In the genomic region with DNA sequence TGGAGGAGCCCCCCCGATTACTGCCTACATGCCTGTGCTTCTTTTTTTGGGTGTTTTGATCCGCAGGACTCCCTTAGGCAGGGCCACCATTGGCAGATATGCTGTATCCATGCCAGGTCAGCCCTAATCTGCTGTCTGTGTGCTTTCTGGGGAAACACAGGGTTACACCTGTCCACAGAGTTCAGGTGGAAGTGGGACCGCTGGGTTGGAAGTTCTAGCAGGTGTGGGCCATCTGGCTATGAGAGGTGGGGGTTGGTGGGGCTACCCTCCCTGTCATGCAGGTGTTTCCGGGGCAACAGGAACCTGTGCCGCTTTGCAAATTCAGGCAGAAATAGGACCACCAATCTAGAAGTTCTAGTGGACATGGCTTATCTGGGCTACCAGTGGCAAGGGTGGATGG, we compare ENCODE assay signal across 33 cellular contexts. TPM values are rescaled to one million over a fixed set of nuclear protein-coding genes. Genes with fewer than 3 reads are reported as not detected.
"Had no signal": no experiment of that assay in that cellular context is flagged by ENCODE, and none has a peak within 500 bp of the region (broad histone marks: within the 10 kb centered on the region; RNA-seq: fewer than 3 reads in every experiment).

No MANE protein-coding gene starts in this region.

- H3K4me1 ChIP-seq: ascending aorta had no signal

- H3K27me3 ChIP-seq: ascending aorta, cardiac muscle cell had no signal

- H3K36me3 ChIP-seq: ascending aorta, cardiac muscle cell, WERI-Rb-1 had no signal

- ATAC-seq: activated CD4-positive, CD25-positive, alpha-beta regulatory T cell treated with anti-CD3 and anti-CD28 coated beads, Interleukin-2, amount 50 U/mL, for 24 hours; T-helper 17 cell had no signal

- H3K27ac ChIP-seq: ascending aorta, cardiac muscle cell, WERI-Rb-1 had no signal

- H3K4me3 ChIP-seq: ascending aorta, cardiac muscle cell had no signal

- DNase-seq: activated CD4-positive, alpha-beta memory T cell treated with anti-CD3 and anti-CD28 coated beads, Interleukin-2, amount 10 ng/mL, durations not matched to agents 7 days and 5 days; activated CD4-positive, alpha-beta T cell treated with anti-CD3 and anti-CD28 coated beads for 1 hour; activated CD4-positive, alpha-beta T cell treated with anti-CD3 and anti-CD28 coated beads for 36 hours; activated CD4-positive, alpha-beta T cell treated with anti-CD3 and anti-CD28 coated beads for 48 hours; activated CD4-positive, alpha-beta T cell treated with anti-CD3 and anti-CD28 coated beads, Interleukin-2, amount 50 U/mL, for 48 hours; activated CD4-positive, CD25-positive, alpha-beta regulatory T cell; activated CD8-positive, alpha-beta memory T cell treated with anti-CD3 and anti-CD28 coated beads for 24 hours; activated CD8-positive, alpha-beta memory T cell treated with anti-CD3 and anti-CD28 coated beads, Interleukin-2, amount 10 ng/mL, durations not matched to agents 7 days and 5 days; activated CD8-positive, alpha-beta memory T cell treated with anti-CD3 and anti-CD28 coated beads, Interleukin-2, amount 50 U/mL, for 48 hours; activated effector memory CD4-positive, alpha-beta T cell treated with Interleukin-2 at 50 U/mL for 16 hours; activated gamma-delta T cell; activated naive CD4-positive, alpha-beta T cell treated with anti-CD3 and anti-CD28 coated beads, Interleukin-2, amount 10 ng/mL, durations not matched to agents 7 days and 5 days; activated naive CD4-positive, alpha-beta T cell treated with Interleukin-2 at 50 U/mL for 16 hours; activated naive CD8-positive, alpha-beta T cell treated with anti-CD3 and anti-CD28 coated beads, Interleukin-2, amount 10 ng/mL, durations not matched to agents 7 days and 5 days; activated naive CD8-positive, alpha-beta T cell treated with anti-CD3 and anti-CD28 coated beads, Interleukin-2, amount 50 U/mL, for 24 hours; activated T-cell treated with anti-CD3 and anti-CD28 coated beads, Interleukin-2, amount 50 U/mL, for 48 hours; caudate nucleus; cerebellar nuclear complex; T-helper 17 cell; T1000; WERI-Rb-1 had no signal

RNA-seq across cellular contexts. Expression of gene IFNE, which starts 17.0 kb away (rescaled TPM):
- total RNA-seq: activated CD4-positive, alpha-beta memory T cell treated with anti-CD3 and anti-CD28 coated beads, Interleukin-2, amount 10 ng/mL, durations not matched to agents 7 days and 5 days; activated CD4-positive, alpha-beta T cell treated with anti-CD3 and anti-CD28 coated beads for 36 hours; activated CD4-positive, alpha-beta T cell treated with anti-CD3 and anti-CD28 coated beads, Interleukin-2, amount 10 ng/mL, durations not matched to agents 7 days and 5 days; activated CD8-positive, alpha-beta memory T cell treated with anti-CD3 and anti-CD28 coated beads, Interleukin-2, amount 10 ng/mL, durations not matched to agents 7 days and 5 days; activated CD8-positive, alpha-beta T cell treated with anti-CD3 and anti-CD28 coated beads, Interleukin-2, amount 10 ng/mL, durations not matched to agents 7 days and 5 days; activated T-helper 2 cell treated with anti-CD3 and anti-CD28 coated beads, Interferon-gamma antibody, Interleukin-2, Interleukin-4, amounts not matched to agents 10 μg/mL and 5 μg/mL and 100 μg/mL, durations not matched to agents 14 hours and 24 hours and 36 hours; ascending aorta; cardiac muscle cell; chondrocyte; T-helper 1 cell treated with Interleukin-12 subunit alpha and Interleukin-12 subunit beta and Interleukin-4 antibody, amounts not matched to agents 30 ng/mL and 1 ng/mL, for 36 hours; T-helper 17 cell; T-helper 2 cell treated with Interferon-gamma antibody and Interleukin-4, amounts not matched to agents 100 ng/mL and 5 ng/mL, for 36 hours had no signal
- polyA plus RNA-seq: adipose tissue, cardiac muscle cell had no signal

RNA-seq across cellular contexts. Expression of gene IFNA1, which starts 24.9 kb away (rescaled TPM):
- total RNA-seq: activated CD4-positive, alpha-beta memory T cell treated with anti-CD3 and anti-CD28 coated beads, Interleukin-2, amount 10 ng/mL, durations not matched to agents 7 days and 5 days; activated CD4-positive, alpha-beta T cell treated with anti-CD3 and anti-CD28 coated beads for 36 hours; activated CD4-positive, alpha-beta T cell treated with anti-CD3 and anti-CD28 coated beads, Interleukin-2, amount 10 ng/mL, durations not matched to agents 7 days and 5 days; activated CD8-positive, alpha-beta memory T cell treated with anti-CD3 and anti-CD28 coated beads, Interleukin-2, amount 10 ng/mL, durations not matched to agents 7 days and 5 days; activated CD8-positive, alpha-beta T cell treated with anti-CD3 and anti-CD28 coated beads, Interleukin-2, amount 10 ng/mL, durations not matched to agents 7 days and 5 days; activated naive CD8-positive, alpha-beta T cell treated with anti-CD3 and anti-CD28 coated beads, Interleukin-2, amount 10 ng/mL, durations not matched to agents 7 days and 5 days; activated T-helper 2 cell treated with anti-CD3 and anti-CD28 coated beads, Interferon-gamma antibody, Interleukin-2, Interleukin-4, amounts not matched to agents 10 μg/mL and 5 μg/mL and 100 μg/mL, durations not matched to agents 14 hours and 24 hours and 36 hours; ascending aorta; bronchial epithelial cell; cardiac muscle cell; chondrocyte; T-helper 1 cell treated with Interleukin-12 subunit alpha and Interleukin-12 subunit beta and Interleukin-4 antibody, amounts not matched to agents 30 ng/mL and 1 ng/mL, for 36 hours; T-helper 17 cell; T-helper 2 cell treated with Interferon-gamma antibody and Interleukin-4, amounts not matched to agents 100 ng/mL and 5 ng/mL, for 36 hours; WTC11 had no signal
- polyA plus RNA-seq: adipose tissue, cardiac muscle cell had no signal

RNA-seq across cellular contexts. Expression of gene IFNA8, which starts 56.2 kb away (rescaled TPM):
- total RNA-seq: activated CD4-positive, alpha-beta memory T cell treated with anti-CD3 and anti-CD28 coated beads, Interleukin-2, amount 10 ng/mL, durations not matched to agents 7 days and 5 days; activated CD4-positive, alpha-beta T cell treated with anti-CD3 and anti-CD28 coated beads for 36 hours; activated CD4-positive, alpha-beta T cell treated with anti-CD3 and anti-CD28 coated beads, Interleukin-2, amount 10 ng/mL, durations not matched to agents 7 days and 5 days; activated CD8-positive, alpha-beta memory T cell treated with anti-CD3 and anti-CD28 coated beads, Interleukin-2, amount 10 ng/mL, durations not matched to agents 7 days and 5 days; activated CD8-positive, alpha-beta T cell treated with anti-CD3 and anti-CD28 coated beads, Interleukin-2, amount 10 ng/mL, durations not matched to agents 7 days and 5 days; activated naive CD8-positive, alpha-beta T cell treated with anti-CD3 and anti-CD28 coated beads, Interleukin-2, amount 10 ng/mL, durations not matched to agents 7 days and 5 days; activated T-helper 2 cell treated with anti-CD3 and anti-CD28 coated beads, Interferon-gamma antibody, Interleukin-2, Interleukin-4, amounts not matched to agents 10 μg/mL and 5 μg/mL and 100 μg/mL, durations not matched to agents 14 hours and 24 hours and 36 hours; ascending aorta; bronchial epithelial cell; cardiac muscle cell; chondrocyte; T-helper 1 cell treated with Interleukin-12 subunit alpha and Interleukin-12 subunit beta and Interleukin-4 antibody, amounts not matched to agents 30 ng/mL and 1 ng/mL, for 36 hours; T-helper 17 cell; T-helper 2 cell treated with Interferon-gamma antibody and Interleukin-4, amounts not matched to agents 100 ng/mL and 5 ng/mL, for 36 hours; WTC11 had no signal
- polyA plus RNA-seq: adipose tissue, cardiac muscle cell had no signal
